In the genomic region with DNA sequence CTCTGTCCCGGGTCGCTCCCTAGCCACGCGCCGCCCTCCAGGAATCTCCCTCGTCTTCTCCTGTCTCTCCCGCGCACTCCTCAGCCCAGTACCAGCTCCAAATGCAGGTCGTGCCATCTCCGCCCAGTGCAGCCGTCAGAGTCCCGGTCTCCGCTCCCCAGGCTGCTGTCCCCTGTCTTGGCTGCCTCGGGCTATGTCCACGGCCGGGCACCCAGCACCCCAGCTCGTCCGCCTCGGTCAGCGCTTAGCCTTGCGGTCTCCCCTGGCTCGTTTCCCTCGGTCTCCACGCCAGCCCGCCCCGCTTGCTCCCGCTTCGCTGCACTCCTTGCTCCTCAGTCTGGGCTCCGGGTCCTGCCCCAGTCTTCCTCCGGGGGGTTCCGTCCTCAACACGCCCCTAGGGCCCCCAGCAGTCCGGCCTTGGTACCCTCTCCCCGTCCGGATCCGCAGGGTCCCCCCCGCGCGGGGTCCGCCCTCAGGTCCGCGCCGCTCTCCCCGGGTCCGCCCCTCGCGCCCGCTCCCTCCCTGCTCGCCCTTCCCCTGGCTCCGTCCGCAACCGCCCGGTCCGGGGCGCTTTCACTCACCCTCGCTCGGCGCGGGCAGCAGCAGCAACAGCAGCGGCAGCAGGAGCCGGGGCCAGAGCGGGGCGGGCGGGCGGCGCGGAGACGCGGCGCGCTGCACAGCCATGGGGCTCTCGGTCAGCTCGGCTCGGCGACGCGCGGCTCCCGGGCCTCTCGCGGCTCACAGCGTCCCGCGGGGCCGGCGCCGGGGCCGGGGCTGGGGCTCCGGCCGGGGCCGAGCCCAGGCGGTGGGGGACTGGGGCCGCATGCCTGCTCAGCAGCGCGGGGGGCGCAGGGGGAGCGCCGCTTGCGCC, we compare ENCODE assay signal across 1 cellular context.
A peak's percentile ranks its signal among the peaks of the same experiment; 100 is the strongest.
TF ChIP-seq lines count a peak whose summit lies in the region.

No MANE protein-coding gene starts in this region.

TF ChIP-seq in HepG2, 621 proteins besides CTCF, POLR2A, EP300 and RAD21 (continued from another document and continues in another):
- TF ChIP-seq, protein P1, sequence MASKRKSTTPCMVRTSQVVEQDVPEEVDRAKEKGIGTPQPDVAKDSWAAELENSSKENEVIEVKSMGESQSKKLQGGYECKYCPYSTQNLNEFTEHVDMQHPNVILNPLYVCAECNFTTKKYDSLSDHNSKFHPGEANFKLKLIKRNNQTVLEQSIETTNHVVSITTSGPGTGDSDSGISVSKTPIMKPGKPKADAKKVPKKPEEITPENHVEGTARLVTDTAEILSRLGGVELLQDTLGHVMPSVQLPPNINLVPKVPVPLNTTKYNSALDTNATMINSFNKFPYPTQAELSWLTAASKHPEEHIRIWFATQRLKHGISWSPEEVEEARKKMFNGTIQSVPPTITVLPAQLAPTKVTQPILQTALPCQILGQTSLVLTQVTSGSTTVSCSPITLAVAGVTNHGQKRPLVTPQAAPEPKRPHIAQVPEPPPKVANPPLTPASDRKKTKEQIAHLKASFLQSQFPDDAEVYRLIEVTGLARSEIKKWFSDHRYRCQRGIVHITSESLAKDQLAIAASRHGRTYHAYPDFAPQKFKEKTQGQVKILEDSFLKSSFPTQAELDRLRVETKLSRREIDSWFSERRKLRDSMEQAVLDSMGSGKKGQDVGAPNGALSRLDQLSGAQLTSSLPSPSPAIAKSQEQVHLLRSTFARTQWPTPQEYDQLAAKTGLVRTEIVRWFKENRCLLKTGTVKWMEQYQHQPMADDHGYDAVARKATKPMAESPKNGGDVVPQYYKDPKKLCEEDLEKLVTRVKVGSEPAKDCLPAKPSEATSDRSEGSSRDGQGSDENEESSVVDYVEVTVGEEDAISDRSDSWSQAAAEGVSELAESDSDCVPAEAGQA (IDR thresholded peaks at IDR 0.05; ENCODE audit: low read depth): no peak
- TF ChIP-seq, protein P1 (CRISPR knock-in tag; IDR thresholded peaks at IDR 0.05; ENCODE audit: borderline replicate concordance): no peak
- TF ChIP-seq, protein P2, sequence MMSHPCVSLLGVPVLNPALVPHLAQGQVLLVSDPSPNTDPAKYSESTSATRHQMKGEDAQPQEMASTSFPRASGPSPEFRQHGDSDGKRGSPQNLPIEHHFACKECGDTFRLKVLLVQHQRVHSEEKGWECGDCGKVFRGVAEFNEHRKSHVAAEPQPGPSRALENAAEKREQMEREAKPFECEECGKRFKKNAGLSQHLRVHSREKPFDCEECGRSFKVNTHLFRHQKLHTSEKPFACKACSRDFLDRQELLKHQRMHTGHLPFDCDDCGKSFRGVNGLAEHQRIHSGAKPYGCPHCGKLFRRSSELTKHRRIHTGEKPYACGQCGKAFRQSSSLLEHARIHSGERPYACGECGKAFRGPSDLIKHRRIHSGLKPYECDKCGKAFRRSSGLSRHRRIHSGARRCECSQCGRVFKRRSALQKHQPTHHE (CRISPR knock-in tag; IDR thresholded peaks at IDR 0.05; ENCODE audit: borderline replicate concordance): no peak
- TF ChIP-seq ZFP62 (CRISPR knock-in tag; IDR thresholded peaks at IDR 0.05) (no peak), CBX5 (CRISPR knock-in tag; IDR thresholded peaks at IDR 0.05; ENCODE audit: borderline replicate concordance) (no peak), HNRNPL (IDR thresholded peaks at IDR 0.05; ENCODE audit: low read depth, low read length) (0 out of 2 replicates have a peak, but pooled peaks have one; percentile 39), HES4 (CRISPR knock-in tag; IDR thresholded peaks at IDR 0.05; ENCODE audit: borderline replicate concordance) (peak; percentile 36; the same call in 1 of the 2 replicates), MAFG (CRISPR knock-in tag; IDR thresholded peaks at IDR 0.05) (no peak), TEAD3 (CRISPR knock-in tag; optimal IDR thresholded peaks at IDR 0.05; ENCODE audit: borderline replicate concordance) (no peak), SNAI1 (CRISPR knock-in tag; IDR thresholded peaks at IDR 0.05; ENCODE audit: borderline replicate concordance) (no peak), IKZF5 (CRISPR knock-in tag; IDR thresholded peaks at IDR 0.05) (peak; percentile 46; the same call in 1 of the 2 replicates), ZNF547 (CRISPR knock-in tag; IDR thresholded peaks at IDR 0.05) (0 out of 2 replicates have a peak, but pooled peaks have one; percentile 46), RBFOX2 (IDR thresholded peaks at IDR 0.05; ENCODE audit: low read depth, low read length) (peak; percentile 79), ZNF234 (CRISPR knock-in tag; conservative IDR thresholded peaks at IDR 0.05) (no peak), PRMT3 (CRISPR knock-in tag; IDR thresholded peaks at IDR 0.05; ENCODE audit: borderline replicate concordance, low read depth) (no peak), GRHL1 (CRISPR knock-in tag; conservative IDR thresholded peaks at IDR 0.05) (no peak), ZNF367 (CRISPR knock-in tag; IDR thresholded peaks at IDR 0.05; ENCODE audit: borderline replicate concordance) (no peak), MLX (CRISPR knock-in tag; IDR thresholded peaks at IDR 0.05) (no peak), SIN3A (IDR thresholded peaks at IDR 0.05; ENCODE audit: borderline replicate concordance, low read depth, low read length) (no peak), CSRNP2 (CRISPR knock-in tag; conservative IDR thresholded peaks at IDR 0.05; ENCODE audit: low read depth) (0 out of 2 replicates have a peak, but pooled peaks have one; percentile 65), MYPOP (CRISPR knock-in tag; IDR thresholded peaks at IDR 0.05) (peak; percentile 61; the same call in 1 of the 2 replicates), KDM2A (CRISPR knock-in tag; IDR thresholded peaks at IDR 0.05; ENCODE audit: borderline replicate concordance, low read depth) (peak; percentile 42; the same call in 1 of the 2 replicates), ZNF878 (CRISPR knock-in tag; IDR thresholded peaks at IDR 0.05) (no peak; the same call in 1 of the 2 replicates), MXD4 (CRISPR knock-in tag; IDR thresholded peaks at IDR 0.05) (peak; percentile 27; the same call in 1 of the 2 replicates), CREM (IDR thresholded peaks at IDR 0.05) (no peak), CREM (CRISPR knock-in tag; IDR thresholded peaks at IDR 0.05) (no peak), ZNF83 (CRISPR knock-in tag; IDR thresholded peaks at IDR 0.05; ENCODE audit: borderline replicate concordance) (no peak), ZNF282 (IDR thresholded peaks at IDR 0.05; ENCODE audit: partially characterized antibody) (no peak), ZNF768 (CRISPR knock-in tag; IDR thresholded peaks at IDR 0.05) (peak; percentile 3; the same call in 1 of the 2 replicates), XRCC5 (optimal IDR thresholded peaks at IDR 0.05; ENCODE audit: low read length) (no peak), MLXIP (CRISPR knock-in tag; IDR thresholded peaks at IDR 0.05; ENCODE audit: borderline replicate concordance) (no peak), SAP130 (CRISPR knock-in tag; IDR thresholded peaks at IDR 0.05; ENCODE audit: low read depth) (peak; percentile 36; the same call in 1 of the 2 replicates), IRF9 (CRISPR knock-in tag; IDR thresholded peaks at IDR 0.05; ENCODE audit: borderline replicate concordance) (peak; percentile 40; the same call in 1 of the 2 replicates)
- TF ChIP-seq, protein P3, sequence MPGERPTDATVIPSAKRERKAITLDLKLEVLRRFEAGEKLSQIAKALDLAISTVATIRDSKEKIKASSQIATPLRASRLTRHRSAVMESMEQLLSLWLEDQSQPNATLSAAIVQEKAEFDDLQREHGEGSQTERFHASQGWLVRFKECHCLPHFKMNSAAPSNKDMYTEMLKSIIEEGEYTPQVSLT (CRISPR knock-in tag; IDR thresholded peaks at IDR 0.05; ENCODE audit: borderline replicate concordance, low read depth): no peak
